1 cellular context compared by ENCODE assay signal in the genomic region with DNA sequence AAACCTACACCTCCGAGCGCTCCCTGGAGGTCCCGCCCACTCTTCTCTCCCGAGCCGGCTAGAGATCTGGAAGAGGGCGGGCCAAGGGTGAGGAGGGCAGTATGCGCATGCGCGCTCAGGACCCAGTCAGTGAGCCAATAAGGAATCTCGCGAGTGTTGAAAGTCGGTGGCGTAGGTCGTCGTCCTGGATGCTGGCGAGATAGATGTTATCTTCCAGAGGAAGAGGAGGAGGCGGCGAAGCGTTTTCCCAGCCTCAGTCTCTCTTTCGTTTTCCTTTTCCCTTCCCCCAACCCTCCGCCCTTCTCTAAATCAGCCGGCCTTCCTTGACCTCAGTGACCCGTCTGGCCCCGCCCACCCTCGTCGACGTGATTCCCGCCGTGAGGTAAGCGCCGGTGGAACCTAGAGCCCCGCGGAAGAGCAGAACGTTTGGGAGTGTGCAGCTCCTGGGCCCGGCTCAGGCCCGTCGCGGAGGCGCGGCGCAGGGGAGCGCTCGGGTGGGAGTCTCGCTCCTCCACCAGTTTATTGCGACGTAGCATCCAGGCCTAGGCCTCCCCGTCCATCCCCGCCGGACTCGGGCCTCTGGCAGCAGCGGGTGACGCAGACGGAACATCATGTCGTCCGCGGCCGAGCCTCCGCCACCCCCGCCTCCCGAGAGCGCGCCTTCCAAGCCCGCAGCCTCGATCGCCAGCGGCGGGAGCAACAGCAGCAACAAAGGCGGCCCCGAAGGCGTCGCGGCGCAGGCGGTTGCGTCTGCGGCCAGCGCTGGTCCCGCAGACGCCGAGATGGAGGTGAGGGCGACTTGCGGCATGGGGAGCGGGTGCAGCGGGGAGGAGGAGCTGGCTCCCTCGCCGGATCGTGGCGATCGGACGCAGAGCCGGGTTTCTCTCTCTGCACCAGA.
TF ChIP-seq lines count a peak whose summit lies in the region.

Gene SMARCA5, plus strand, starts transcription at position 389 of the 898 bp plus-strand sequence. Its CDS starts 223 bp downstream, at position 612.

TF ChIP-seq in HepG2, 621 proteins besides CTCF, POLR2A, EP300 and RAD21 (continued from another document and continues in another):
- peak; percentile 54 for TF ChIP-seq MAX (IDR thresholded peaks at IDR 0.05)
- no peak for TF ChIP-seq RAD51 (IDR thresholded peaks at IDR 0.05; ENCODE audit: borderline replicate concordance)
- TF ChIP-seq SRSF4 (IDR thresholded peaks at IDR 0.05; ENCODE audit: low read depth, low read length, poor library complexity, severe bottlenecking), result no peak
- TF ChIP-seq SALL2 (CRISPR knock-in tag; IDR thresholded peaks at IDR 0.05), result no peak
- peak; percentile 54 for TF ChIP-seq RFX5 (IDR thresholded peaks at IDR 0.05; ENCODE audit: low read depth, low read length)
- TF ChIP-seq ZNF333 (CRISPR knock-in tag; IDR thresholded peaks at IDR 0.05; ENCODE audit: borderline replicate concordance), result peak; percentile 69; the same call in 1 of the 2 replicates
- TF ChIP-seq RBFOX2 (IDR thresholded peaks at IDR 0.05; ENCODE audit: low read depth, low read length), result peak; percentile 91
- peak; percentile 80 for TF ChIP-seq KDM5A (IDR thresholded peaks at IDR 0.05; ENCODE audit: borderline replicate concordance, low read length)
- peak; percentile 88 for TF ChIP-seq NR2F6 (IDR thresholded peaks at IDR 0.05)
- peak; percentile 88 for TF ChIP-seq NR2F6 (CRISPR knock-in tag; IDR thresholded peaks at IDR 0.05)
- no peak; the same call in 1 of the 2 replicates for TF ChIP-seq ZMYM3 (CRISPR knock-in tag; IDR thresholded peaks at IDR 0.05)
- TF ChIP-seq ZNF674 (CRISPR knock-in tag; IDR thresholded peaks at IDR 0.05; ENCODE audit: low read depth), result 0 out of 2 replicates have a peak, but pooled peaks have one; percentile 61
- no peak for TF ChIP-seq ZNF3 (CRISPR knock-in tag; IDR thresholded peaks at IDR 0.05)
- TF ChIP-seq, protein P1, sequence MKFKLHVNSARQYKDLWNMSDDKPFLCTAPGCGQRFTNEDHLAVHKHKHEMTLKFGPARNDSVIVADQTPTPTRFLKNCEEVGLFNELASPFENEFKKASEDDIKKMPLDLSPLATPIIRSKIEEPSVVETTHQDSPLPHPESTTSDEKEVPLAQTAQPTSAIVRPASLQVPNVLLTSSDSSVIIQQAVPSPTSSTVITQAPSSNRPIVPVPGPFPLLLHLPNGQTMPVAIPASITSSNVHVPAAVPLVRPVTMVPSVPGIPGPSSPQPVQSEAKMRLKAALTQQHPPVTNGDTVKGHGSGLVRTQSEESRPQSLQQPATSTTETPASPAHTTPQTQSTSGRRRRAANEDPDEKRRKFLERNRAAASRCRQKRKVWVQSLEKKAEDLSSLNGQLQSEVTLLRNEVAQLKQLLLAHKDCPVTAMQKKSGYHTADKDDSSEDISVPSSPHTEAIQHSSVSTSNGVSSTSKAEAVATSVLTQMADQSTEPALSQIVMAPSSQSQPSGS (CRISPR knock-in tag; IDR thresholded peaks at IDR 0.05), result peak; percentile 33; the same call in 1 of the 2 replicates
- no peak for TF ChIP-seq SMYD3 (CRISPR knock-in tag; IDR thresholded peaks at IDR 0.05)
- TF ChIP-seq ZNF770 (CRISPR knock-in tag; IDR thresholded peaks at IDR 0.05), result peak; percentile 68
- peak; percentile 28; the same call in 1 of the 2 replicates for TF ChIP-seq POGK (CRISPR knock-in tag; conservative IDR thresholded peaks at IDR 0.05)
- no peak; the same call in none of the 2 replicates for TF ChIP-seq ISL2 (CRISPR knock-in tag; IDR thresholded peaks at IDR 0.05)
- TF ChIP-seq ZNF276 (CRISPR knock-in tag; IDR thresholded peaks at IDR 0.05; ENCODE audit: low read depth), result no peak; the same call in 1 of the 2 replicates
- no peak for TF ChIP-seq MAFG (CRISPR knock-in tag; IDR thresholded peaks at IDR 0.05)
- 0 out of 2 replicates have a peak, but pooled peaks have one; percentile 33 for TF ChIP-seq ATRX (CRISPR knock-in tag; IDR thresholded peaks at IDR 0.05; ENCODE audit: borderline replicate concordance)
- no peak; the same call in 1 of the 2 replicates for TF ChIP-seq ZNF331 (CRISPR knock-in tag; IDR thresholded peaks at IDR 0.05)
- TF ChIP-seq, protein P2, sequence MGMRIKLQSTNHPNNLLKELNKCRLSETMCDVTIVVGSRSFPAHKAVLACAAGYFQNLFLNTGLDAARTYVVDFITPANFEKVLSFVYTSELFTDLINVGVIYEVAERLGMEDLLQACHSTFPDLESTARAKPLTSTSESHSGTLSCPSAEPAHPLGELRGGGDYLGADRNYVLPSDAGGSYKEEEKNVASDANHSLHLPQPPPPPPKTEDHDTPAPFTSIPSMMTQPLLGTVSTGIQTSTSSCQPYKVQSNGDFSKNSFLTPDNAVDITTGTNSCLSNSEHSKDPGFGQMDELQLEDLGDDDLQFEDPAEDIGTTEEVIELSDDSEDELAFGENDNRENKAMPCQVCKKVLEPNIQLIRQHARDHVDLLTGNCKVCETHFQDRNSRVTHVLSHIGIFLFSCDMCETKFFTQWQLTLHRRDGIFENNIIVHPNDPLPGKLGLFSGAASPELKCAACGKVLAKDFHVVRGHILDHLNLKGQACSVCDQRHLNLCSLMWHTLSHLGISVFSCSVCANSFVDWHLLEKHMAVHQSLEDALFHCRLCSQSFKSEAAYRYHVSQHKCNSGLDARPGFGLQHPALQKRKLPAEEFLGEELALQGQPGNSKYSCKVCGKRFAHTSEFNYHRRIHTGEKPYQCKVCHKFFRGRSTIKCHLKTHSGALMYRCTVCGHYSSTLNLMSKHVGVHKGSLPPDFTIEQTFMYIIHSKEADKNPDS (CRISPR knock-in tag; IDR thresholded peaks at IDR 0.05), result no peak
- TF ChIP-seq ZNF713 (CRISPR knock-in tag; IDR thresholded peaks at IDR 0.05), result no peak; the same call in 1 of the 2 replicates
- TF ChIP-seq SP5 (CRISPR knock-in tag; IDR thresholded peaks at IDR 0.05; ENCODE audit: borderline replicate concordance, low read depth), result 0 out of 2 replicates have a peak, but pooled peaks have one; percentile 30
- TF ChIP-seq, protein P3, sequence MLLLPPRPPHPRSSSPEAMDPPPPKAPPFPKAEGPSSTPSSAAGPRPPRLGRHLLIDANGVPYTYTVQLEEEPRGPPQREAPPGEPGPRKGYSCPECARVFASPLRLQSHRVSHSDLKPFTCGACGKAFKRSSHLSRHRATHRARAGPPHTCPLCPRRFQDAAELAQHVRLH (CRISPR knock-in tag; IDR thresholded peaks at IDR 0.05; ENCODE audit: borderline replicate concordance, low read depth), result peak; percentile 41; the same call in 1 of the 2 replicates
- TF ChIP-seq ARID2 (CRISPR knock-in tag; IDR thresholded peaks at IDR 0.05; ENCODE audit: borderline replicate concordance), result no peak
- TF ChIP-seq TBL1XR1 (IDR thresholded peaks at IDR 0.05; ENCODE audit: borderline replicate concordance, low read length, partially characterized antibody), result no peak
- no peak for TF ChIP-seq HMGA1 (CRISPR knock-in tag; conservative IDR thresholded peaks at IDR 0.05)
- TF ChIP-seq, protein P4, sequence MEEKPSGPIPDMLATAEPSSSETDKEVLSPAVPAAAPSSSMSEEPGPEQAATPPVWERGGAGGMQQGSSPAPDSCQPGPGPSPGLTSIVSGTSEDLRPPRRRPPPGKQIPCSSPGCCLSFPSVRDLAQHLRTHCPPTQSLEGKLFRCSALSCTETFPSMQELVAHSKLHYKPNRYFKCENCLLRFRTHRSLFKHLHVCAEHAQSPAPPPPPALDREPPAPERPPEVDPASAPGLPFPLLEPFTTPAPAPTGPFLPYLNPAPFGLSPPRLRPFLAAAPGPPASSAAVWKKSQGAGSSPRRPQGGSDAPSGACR (CRISPR knock-in tag; IDR thresholded peaks at IDR 0.05), result no peak
- no peak for TF ChIP-seq TFE3 (CRISPR knock-in tag; IDR thresholded peaks at IDR 0.05)
- no peak for TF ChIP-seq HOXA9 (CRISPR knock-in tag; IDR thresholded peaks at IDR 0.05; ENCODE audit: borderline replicate concordance)
- peak; percentile 84; the same call in 1 of the 2 replicates for TF ChIP-seq ZSCAN31 (CRISPR knock-in tag; IDR thresholded peaks at IDR 0.05; ENCODE audit: low read depth)
- TF ChIP-seq ISX (CRISPR knock-in tag; conservative IDR thresholded peaks at IDR 0.05), result no peak
- TF ChIP-seq ZNF383 (CRISPR knock-in tag; IDR thresholded peaks at IDR 0.05; ENCODE audit: borderline replicate concordance), result no peak
- TF ChIP-seq, protein P5, sequence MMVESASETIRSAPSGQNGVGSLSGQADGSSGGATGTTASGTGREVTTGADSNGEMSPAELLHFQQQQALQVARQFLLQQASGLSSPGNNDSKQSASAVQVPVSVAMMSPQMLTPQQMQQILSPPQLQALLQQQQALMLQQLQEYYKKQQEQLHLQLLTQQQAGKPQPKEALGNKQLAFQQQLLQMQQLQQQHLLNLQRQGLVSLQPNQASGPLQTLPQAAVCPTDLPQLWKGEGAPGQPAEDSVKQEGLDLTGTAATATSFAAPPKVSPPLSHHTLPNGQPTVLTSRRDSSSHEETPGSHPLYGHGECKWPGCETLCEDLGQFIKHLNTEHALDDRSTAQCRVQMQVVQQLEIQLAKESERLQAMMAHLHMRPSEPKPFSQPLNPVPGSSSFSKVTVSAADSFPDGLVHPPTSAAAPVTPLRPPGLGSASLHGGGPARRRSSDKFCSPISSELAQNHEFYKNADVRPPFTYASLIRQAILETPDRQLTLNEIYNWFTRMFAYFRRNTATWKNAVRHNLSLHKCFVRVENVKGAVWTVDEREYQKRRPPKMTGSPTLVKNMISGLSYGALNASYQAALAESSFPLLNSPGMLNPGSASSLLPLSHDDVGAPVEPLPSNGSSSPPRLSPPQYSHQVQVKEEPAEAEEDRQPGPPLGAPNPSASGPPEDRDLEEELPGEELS (CRISPR knock-in tag; IDR thresholded peaks at IDR 0.05), result no peak
- TF ChIP-seq ZNF563 (CRISPR knock-in tag; IDR thresholded peaks at IDR 0.05), result peak; percentile 77; the same call in 1 of the 2 replicates
- no peak for TF ChIP-seq ZNF354B (CRISPR knock-in tag; IDR thresholded peaks at IDR 0.05)
